In genomic region chr1:3641046-3641760, GRCh38 we compare ENCODE assay signal across 17 cellular contexts. TPM values are rescaled to one million over a fixed set of nuclear protein-coding genes. Genes with fewer than 3 reads are reported as not detected.
DNase-seq lines count a peak whose midpoint lies in the region; ATAC-seq, FAIRE-seq and TF ChIP-seq lines count a peak whose summit lies in the region.
"Had no signal": no experiment of that assay in that cellular context is flagged by ENCODE, and none has a peak within 500 bp of the region (broad histone marks: within the 10 kb centered on the region; RNA-seq: fewer than 3 reads in every experiment).

No MANE protein-coding gene starts in this region.

- TF ChIP-seq POLR2A in K562 (conservative IDR thresholded peaks at IDR 0.05) = no peak

- H3K9ac ChIP-seq in K562 (ENCODE audit: insufficient read depth in 1 of 2, low read depth in 2 of 2, low read length in 2 of 2) (peak overlapping the region in 1 of 2 experiments; percentile 43; a peak in 1 of 4 replicates), neuronal stem cell (ENCODE audit: low read depth, low read length, poor library complexity) (no peak overlapping the region)

- H2AFZ ChIP-seq in K562 (ENCODE audit: low read depth, low read length) = no peak overlapping the region
- no peak overlapping the region for H2AFZ ChIP-seq in neuronal stem cell (ENCODE audit: low read length)
- H2AFZ ChIP-seq: GM23338 had no signal

- TF ChIP-seq CTCF in K562 (IDR thresholded peaks at IDR 0.05 in 2 of 3, conservative IDR thresholded peaks at IDR 0.05 in 1 of 3; ENCODE audit: insufficient read depth in 2 of 3, low read depth in 1 of 3, low read length in 3 of 3) = no peak
- TF ChIP-seq CTCF in glutamatergic neuron (IDR thresholded peaks at IDR 0.05; ENCODE audit: partially characterized antibody, unreplicated experiment) = no peak

- no peak overlapping the region for H3K27ac Mint-ChIP-seq in glutamatergic neuron (ENCODE audit: unreplicated experiment)
- H3K27ac Mint-ChIP-seq: GM23338 had no signal

- no peak overlapping the region for H3K4ac ChIP-seq in neuronal stem cell (ENCODE audit: low read length)

- H4K8ac ChIP-seq in neuronal stem cell (ENCODE audit: low read depth, low read length) = no peak overlapping the region

- H3K4me1 ChIP-seq in K562 (replicated peaks in 1 of 2; ENCODE audit: control insufficient read depth in 2 of 2, insufficient read depth in 2 of 2, low read length in 2 of 2) = peaks cover 0 to 8% of the 10 kb centered on the region in 2 experiments; a peak in 1 of 5 replicates
- peaks cover 0 to 3% of the 10 kb centered on the region in 2 donors for H3K4me1 ChIP-seq in neuronal stem cell (ENCODE audit: control insufficient read depth in 2 of 2, insufficient read depth in 1 of 2, low read depth in 1 of 2, low read length in 2 of 2)
- no peaks in the 10 kb centered on the region for H3K4me1 ChIP-seq in aorta (ENCODE audit: control insufficient read depth in 1 of 2, insufficient read depth in 2 of 2, low read length in 2 of 2)
- H3K4me1 ChIP-seq: A549, BE2C had no signal

- TF ChIP-seq EP300 in K562 (IDR thresholded peaks at IDR 0.05; ENCODE audit: low read length) = no peak

- peaks cover 10% of the 10 kb centered on the region for H3K36me3 Mint-ChIP-seq in glutamatergic neuron (ENCODE audit: unreplicated experiment)

- H3K23ac ChIP-seq in neuronal stem cell (ENCODE audit: low read depth, low read length, poor library complexity) = peak overlapping the region; percentile 52

- FAIRE-seq in K562 (lab: Jason Lieb, UNC) = no peak
- FAIRE-seq: A549 had no signal

- H3K79me1 ChIP-seq in neuronal stem cell (ENCODE audit: low read depth, low read length) = no peaks in the 10 kb centered on the region

- 0 out of 2 replicates have a peak, but pooled peaks cover 7% of the 10 kb centered on the region for H4K20me1 ChIP-seq in K562 (replicated peaks; ENCODE audit: control insufficient read depth, insufficient read depth, low read length)

- no peaks in the 10 kb centered on the region for H3K27me3 ChIP-seq in K562 (ENCODE audit: control insufficient read depth in 2 of 2, insufficient read depth in 2 of 2, low read length in 2 of 2)
- H3K27me3 ChIP-seq in neuronal stem cell (ENCODE audit: control insufficient read depth in 3 of 3, insufficient read depth in 3 of 3, low read depth in 1 of 3, low read length in 3 of 3) = no peaks in the 10 kb centered on the region
- H3K27me3 ChIP-seq in aorta (ENCODE audit: control insufficient read depth in 1 of 2, insufficient read depth in 2 of 2, low read length in 1 of 2) = no peaks in the 10 kb centered on the region
- H3K27me3 ChIP-seq: BE2C had no signal

- peaks cover 1% of the 10 kb centered on the region for H3K4me1 Mint-ChIP-seq in glutamatergic neuron (ENCODE audit: low read depth, unreplicated experiment)
- H3K4me1 Mint-ChIP-seq: GM23338, H9 had no signal

- TF ChIP-seq RAD21 in K562 (CRISPR knock-in tag; conservative IDR thresholded peaks at IDR 0.05 in 1 of 2, IDR thresholded peaks at IDR 0.05 in 1 of 2) = no peak

- DNase-seq in K562 (ENCODE audit: extremely low read depth in 1 of 4, low spot score in 3 of 4) = no peak
- DNase-seq in glutamatergic neuron = no peak
- DNase-seq in neuronal stem cell (ENCODE audit: low spot score) = no peak
- peak; percentile 11 to 61 for DNase-seq in aorta
- no peak for DNase-seq in DMS153 treated with DMSO at 0.1 percent for 48 hours (lab: John Stamatoyannopoulos, UW; ENCODE audit: unreplicated experiment)
- DNase-seq: BE2C; CD4-positive, alpha-beta memory T cell; DMS153; DND-41; GDM1; H9; IMR-90 had no signal

- intact Hi-C loops in K562 (cut with micrococcal nuclease) = no loop called here
- intact Hi-C loops in aorta (cut with DNase I) = no loop called here

- no TSS peak for BruUV-seq in K562 (replicated peaks; lab: Mats Ljungman, UMichigan)

- H3K9me3 Mint-ChIP-seq in glutamatergic neuron (ENCODE audit: unreplicated experiment) = no peaks in the 10 kb centered on the region
- H3K9me3 Mint-ChIP-seq: CD4-positive, alpha-beta memory T cell; GM23338; H9 had no signal

- H2BK12ac ChIP-seq in neuronal stem cell (ENCODE audit: low read length) = no peak overlapping the region

- no peak overlapping the region for H2BK15ac ChIP-seq in neuronal stem cell (ENCODE audit: low read length)

- ATAC-seq in K562 (no peak), aorta (ENCODE audit: low FRiP score) (no peak), GM18868 (IDR thresholded peaks at IDR 0.05; ENCODE audit: unreplicated experiment) (no peak)
- ATAC-seq: A549, GM23338 had no signal

- no peaks in the 10 kb centered on the region for H3K79me2 ChIP-seq in K562 (ENCODE audit: control insufficient read depth, insufficient read depth, low read length)

- no peak overlapping the region for H2AK5ac ChIP-seq in neuronal stem cell (ENCODE audit: low read depth, low read length)

- no peak overlapping the region for H3K18ac ChIP-seq in neuronal stem cell (ENCODE audit: low read length)

- no peak overlapping the region for H4K91ac ChIP-seq in neuronal stem cell (ENCODE audit: low read depth, low read length, poor library complexity)

- H3K4me3 ChIP-seq in K562 (no peak overlapping the region), neuronal stem cell (ENCODE audit: low read length in 2 of 2) (peak overlapping the region in 1 of 2 donors; percentile 69), aorta (ENCODE audit: low read length in 2 of 2) (no peak overlapping the region)
- H3K4me3 ChIP-seq: A549, GM23338 had no signal

- H3K27ac ChIP-seq in K562 (ENCODE audit: extremely low read depth, low read depth, low read length) (no peak overlapping the region), neuronal stem cell (replicated peaks; ENCODE audit: low read length) (no peak overlapping the region), aorta (ENCODE audit: low read depth in 1 of 2, low read length in 2 of 2) (no peak overlapping the region)
- H3K27ac ChIP-seq: A549, C4-2B had no signal

- H3K14ac ChIP-seq in neuronal stem cell (ENCODE audit: low read length) = no peak overlapping the region

- CTCF ChIA-PET in K562 (lab: Yijun Ruan, JAX; ENCODE audit: low intra/inter-chr PET ratio) = no interaction called here

- H2BK5ac ChIP-seq in neuronal stem cell (ENCODE audit: low read length) = no peak overlapping the region

- 80% methylated on average over 24 of the region's 26 CpGs for WGBS in K562 (ENCODE audit: insufficient coverage, low coverage, missing lambda C conversion rate)
- WGBS in neuronal stem cell (ENCODE audit: extremely low coverage in 2 of 2, insufficient read length in 2 of 2, insufficient replicate concordance in 1 of 2), 2 donors = no CpG with 5 or more reads among the region's 26 CpGs
- WGBS in aorta, 2 donors = 93 to 94% methylated on average over 26 of the region's 26 CpGs

- H3K9me1 ChIP-seq in K562 (ENCODE audit: control insufficient read depth, insufficient read depth, low read length) = no peaks in the 10 kb centered on the region

- no peaks in the 10 kb centered on the region for H3K27me3 Mint-ChIP-seq in glutamatergic neuron (ENCODE audit: unreplicated experiment)
- H3K27me3 Mint-ChIP-seq: CD4-positive, alpha-beta memory T cell had no signal

- POLR2A ChIA-PET in K562 (lab: Yijun Ruan, JAX) = interaction anchor here (1.8 kb wide), 1 partner anchor 10 kb away, joined by 8 read pairs; no protein-coding TSS in a partner anchor

- H3K9me3 ChIP-seq in K562 (replicated peaks; ENCODE audit: control insufficient read depth, insufficient read depth, low read depth, low read length) (no peaks in the 10 kb centered on the region), neuronal stem cell (replicated peaks in 1 of 2; ENCODE audit: control insufficient read depth in 2 of 2, insufficient read depth in 1 of 2, low read depth in 1 of 2, low read length in 2 of 2) (no peaks in the 10 kb centered on the region), aorta (ENCODE audit: control insufficient read depth, low read length) (no peaks in the 10 kb centered on the region)
- H3K9me3 ChIP-seq: A549, BE2C had no signal

- in situ Hi-C loops in K562 (cut with MboI) = no loop called here

- H2BK120ac ChIP-seq in neuronal stem cell (ENCODE audit: low read depth, low read length) = no peak overlapping the region

- H3K4me2 ChIP-seq in K562 (ENCODE audit: insufficient read depth, low read length) (no peak overlapping the region), neuronal stem cell (ENCODE audit: insufficient read depth, low read length, poor library complexity, severe bottlenecking) (no peak overlapping the region)
- H3K4me2 ChIP-seq: A549, GM23338 had no signal

- peak overlapping the region; percentile 26 for H3K4me3 Mint-ChIP-seq in glutamatergic neuron (ENCODE audit: unreplicated experiment)
- H3K4me3 Mint-ChIP-seq: CD4-positive, alpha-beta memory T cell; GM23338; H9 had no signal

- peaks cover 51% of the 10 kb centered on the region; the same call in 2 of the 3 replicates for H3K36me3 ChIP-seq in K562 (ENCODE audit: control insufficient read depth, insufficient read depth, low read length)
- peaks cover 19 to 66% of the 10 kb centered on the region in 2 donors for H3K36me3 ChIP-seq in neuronal stem cell (replicated peaks in 1 of 2; ENCODE audit: control insufficient read depth in 2 of 2, insufficient read depth in 2 of 2, low read length in 2 of 2)
- H3K36me3 ChIP-seq in aorta (ENCODE audit: control insufficient read depth in 1 of 2, insufficient read depth in 2 of 2, low read length in 1 of 2) = peaks cover 0 to 12% of the 10 kb centered on the region in 2 donors
- H3K36me3 ChIP-seq: BE2C had no signal

RNA-seq across cellular contexts. Expression of gene WRAP73, which starts 8.7 kb away (rescaled TPM):
- 77.5 and 153 TPM in 2 replicates for total RNA-seq in K562 (2011; cell fraction: chromatin; rRNA removed; ENCODE audit: low replicate concordance)
- 74.2 and 75.4 TPM in 2 replicates for total RNA-seq in K562 (2011; cell fraction: nucleolus; rRNA removed)
- total RNA-seq in K562 (2011; cell fraction: nucleoplasm; rRNA removed) = 71.3 and 71.5 TPM in 2 replicates
- total RNA-seq in K562 (2014; rRNA removed) (30.1 and 39.3 TPM in 2 replicates), K562 (2014; rRNA removed; fragmentation: Illumina TruSeq; extraction: Trizol) (11.0 and 14.7 TPM in 2 replicates), K562 (2015; rRNA removed; fragmentation: Illumina TruSeq; extraction: Trizol) (21.3 and 22.1 TPM in 2 replicates), K562 (2021) (30.9 and 34.7 TPM in 2 replicates), glutamatergic neuron (ENCODE audit: unreplicated experiment) (47.7 TPM), aorta (10 to 100 TPM; 10.6 to 17.4 TPM)
- polyA plus RNA-seq in K562 (2011; rRNA removed) (47.1 and 54.8 TPM in 2 replicates), K562 (2014; fragmentation: Illumina TruSeq; extraction: Trizol) (32.5 and 40.4 TPM in 2 replicates), K562 (2014; fragmentation: Nextera tagmentation; extraction: Ambion mirVana) (1 to 10 TPM; 4.3 to 4.7 TPM), K562 (2014; rRNA removed) (51.8 and 55.9 TPM in 2 replicates), aorta (10 to 100 TPM in 1 of 2 donors, 1 to 10 TPM in 1; 5.8 to 27.8 TPM)
- polyA plus RNA-seq in K562 (2011; cell fraction: cytosol; rRNA removed) = 66.9 and 81.5 TPM in 2 replicates
- polyA plus RNA-seq in K562 (2011; cell fraction: nucleus; rRNA removed) = 139 and 154 TPM in 2 replicates
- polyA plus RNA-seq in K562 (2012) = 30.5 and 35.0 TPM in 2 replicates
- 14.7 and 17.8 TPM in 2 replicates for polyA minus RNA-seq in K562 (2011; rRNA and poly(A)+ RNA removed)
- 18.6 and 19.5 TPM in 2 replicates for polyA minus RNA-seq in K562 (2011; cell fraction: cytosol; rRNA and poly(A)+ RNA removed)
- polyA minus RNA-seq in K562 (2011; cell fraction: nucleus; rRNA and poly(A)+ RNA removed) = 38.8 and 57.4 TPM in 2 replicates
- 24.6 TPM for polyA plus RNA-seq in neuronal stem cell (2013, experiment 1 of 2)
- 25.7 TPM for polyA plus RNA-seq in neuronal stem cell (2013, experiment 2 of 2)

RNA-seq across cellular contexts. Expression of gene TP73, which starts 11.1 kb away (rescaled TPM):
- 4.9 and 25.6 TPM in 2 replicates for total RNA-seq in K562 (2011; cell fraction: chromatin; rRNA removed; ENCODE audit: low replicate concordance)
- 10.5 and 13.5 TPM in 2 replicates for total RNA-seq in K562 (2011; cell fraction: nucleolus; rRNA removed)
- 6.2 and 6.6 TPM in 2 replicates for total RNA-seq in K562 (2011; cell fraction: nucleoplasm; rRNA removed)
- total RNA-seq in K562 (2014; rRNA removed) (0.49 and 0.50 TPM in 2 replicates), K562 (2014; rRNA removed; fragmentation: Illumina TruSeq; extraction: Trizol) (0.07 and 0.10 TPM in 2 replicates), K562 (2015; rRNA removed; fragmentation: Illumina TruSeq; extraction: Trizol) (0.40 and 0.41 TPM in 2 replicates), K562 (2021) (1.3 and 1.6 TPM in 2 replicates), glutamatergic neuron (ENCODE audit: unreplicated experiment) (13.0 TPM), aorta (under 1 TPM in 1 of 2 donors, not detected in 1; 0.18 TPM)
- polyA plus RNA-seq in K562 (2011; rRNA removed) (0.72 and 1.1 TPM in 2 replicates), K562 (2014; fragmentation: Illumina TruSeq; extraction: Trizol) (0.12 and 0.73 TPM in 2 replicates), K562 (2014; fragmentation: Nextera tagmentation; extraction: Ambion mirVana) (not detected), K562 (2014; rRNA removed) (0.38 and 1.1 TPM in 2 replicates), aorta (under 1 TPM in 1 of 2 donors, not detected in 1; 0.38 TPM)
- 0.46 and 1.4 TPM in 2 replicates for polyA plus RNA-seq in K562 (2011; cell fraction: cytosol; rRNA removed)
- polyA plus RNA-seq in K562 (2011; cell fraction: nucleus; rRNA removed) = 5.8 and 13.3 TPM in 2 replicates
- polyA plus RNA-seq in K562 (2012) = 0.87 and 0.90 TPM in 2 replicates
- polyA minus RNA-seq in K562 (2011; rRNA and poly(A)+ RNA removed) = 0.78 and 2.1 TPM in 2 replicates
- 1.8 and 2.2 TPM in 2 replicates for polyA minus RNA-seq in K562 (2011; cell fraction: cytosol; rRNA and poly(A)+ RNA removed)
- 5.8 and 11.8 TPM in 2 replicates for polyA minus RNA-seq in K562 (2011; cell fraction: nucleus; rRNA and poly(A)+ RNA removed)
- 0.18 TPM for polyA plus RNA-seq in neuronal stem cell (2013, experiment 1 of 2)
- polyA plus RNA-seq in neuronal stem cell (2013, experiment 2 of 2) = 0.19 TPM
- total RNA-seq: IMR-90 had no signal
- polyA plus RNA-seq: AG04450, IMR-90 had no signal

RNA-seq across cellular contexts. Expression of gene TPRG1L, which starts 16.4 kb away (rescaled TPM):
- total RNA-seq in K562 (2011; cell fraction: chromatin; rRNA removed; ENCODE audit: low replicate concordance) = 5.9 and 9.5 TPM in 2 replicates
- 7.4 and 8.7 TPM in 2 replicates for total RNA-seq in K562 (2011; cell fraction: nucleolus; rRNA removed)
- total RNA-seq in K562 (2011; cell fraction: nucleoplasm; rRNA removed) = 7.7 and 9.1 TPM in 2 replicates
- total RNA-seq in K562 (2014; rRNA removed) (4.6 and 5.1 TPM in 2 replicates), K562 (2014; rRNA removed; fragmentation: Illumina TruSeq; extraction: Trizol) (5.0 and 5.2 TPM in 2 replicates), K562 (2015; rRNA removed; fragmentation: Illumina TruSeq; extraction: Trizol) (5.7 and 6.2 TPM in 2 replicates), K562 (2021) (8.4 and 8.9 TPM in 2 replicates), glutamatergic neuron (ENCODE audit: unreplicated experiment) (43.1 TPM), aorta (10 to 100 TPM; 35.4 to 39.0 TPM)
- polyA plus RNA-seq in K562 (2011; rRNA removed) (9.9 and 11.0 TPM in 2 replicates), K562 (2014; fragmentation: Illumina TruSeq; extraction: Trizol) (9.7 and 10.0 TPM in 2 replicates), K562 (2014; fragmentation: Nextera tagmentation; extraction: Ambion mirVana) (1 to 10 TPM; 1.6 to 1.9 TPM), K562 (2014; rRNA removed) (6.8 and 7.1 TPM in 2 replicates), aorta (10 to 100 TPM; 42.0 to 51.0 TPM)
- polyA plus RNA-seq in K562 (2011; cell fraction: cytosol; rRNA removed) = 10.9 and 11.7 TPM in 2 replicates
- polyA plus RNA-seq in K562 (2011; cell fraction: nucleus; rRNA removed) = 6.1 and 6.5 TPM in 2 replicates
- polyA plus RNA-seq in K562 (2012) = 9.3 and 18.8 TPM in 2 replicates
- polyA minus RNA-seq in K562 (2011; rRNA and poly(A)+ RNA removed) = 5.7 and 7.5 TPM in 2 replicates
- 5.6 and 7.6 TPM in 2 replicates for polyA minus RNA-seq in K562 (2011; cell fraction: cytosol; rRNA and poly(A)+ RNA removed)
- 2.2 and 3.7 TPM in 2 replicates for polyA minus RNA-seq in K562 (2011; cell fraction: nucleus; rRNA and poly(A)+ RNA removed)
- polyA plus RNA-seq in neuronal stem cell (2013, experiment 1 of 2) = 13.4 TPM
- 13.2 TPM for polyA plus RNA-seq in neuronal stem cell (2013, experiment 2 of 2)

RNA-seq across cellular contexts. Expression of gene MEGF6, which starts 29.9 kb away (rescaled TPM):
- total RNA-seq in K562 (2011; cell fraction: chromatin; rRNA removed; ENCODE audit: low replicate concordance) = 0.90 and 2.1 TPM in 2 replicates
- 1.6 and 1.8 TPM in 2 replicates for total RNA-seq in K562 (2011; cell fraction: nucleolus; rRNA removed)
- total RNA-seq in K562 (2011; cell fraction: nucleoplasm; rRNA removed) = 0.73 and 0.99 TPM in 2 replicates
- total RNA-seq in K562 (2014; rRNA removed) = 0.04 and 0.32 TPM in 2 replicates
- not detected in 2 replicates for total RNA-seq in K562 (2014; rRNA removed; fragmentation: Illumina TruSeq; extraction: Trizol)
- total RNA-seq in K562 (2015; rRNA removed; fragmentation: Illumina TruSeq; extraction: Trizol) = 0.11 and 0.14 TPM in 2 replicates
- total RNA-seq in K562 (2021) = 0.40 and 1.7 TPM in 2 replicates
- polyA plus RNA-seq in K562 (2011; rRNA removed) = 0.03 and 0.16 TPM in 2 replicates
- 0.03 and 0.10 TPM in 2 replicates for polyA plus RNA-seq in K562 (2011; cell fraction: cytosol; rRNA removed)
- polyA plus RNA-seq in K562 (2011; cell fraction: nucleus; rRNA removed) = 1.3 and 1.8 TPM in 2 replicates
- 0.51 and 14.3 TPM in 2 replicates for polyA plus RNA-seq in K562 (2012)
- 0.04 and 0.24 TPM in 2 replicates for polyA plus RNA-seq in K562 (2014; fragmentation: Illumina TruSeq; extraction: Trizol)
- not detected for polyA plus RNA-seq in K562 (2014; fragmentation: Nextera tagmentation; extraction: Ambion mirVana)
- polyA plus RNA-seq in K562 (2014; rRNA removed) = 0.25 and 0.65 TPM in 2 replicates
- not detected in 2 replicates for polyA minus RNA-seq in K562 (2011; rRNA and poly(A)+ RNA removed)
- not detected in 2 replicates for polyA minus RNA-seq in K562 (2011; cell fraction: cytosol; rRNA and poly(A)+ RNA removed)
- polyA minus RNA-seq in K562 (2011; cell fraction: nucleus; rRNA and poly(A)+ RNA removed) = 0.27 and 0.67 TPM in 2 replicates
- total RNA-seq in glutamatergic neuron (ENCODE audit: unreplicated experiment) = 64.7 TPM
- 10.3 TPM for polyA plus RNA-seq in neuronal stem cell (2013, experiment 1 of 2)
- 10.0 TPM for polyA plus RNA-seq in neuronal stem cell (2013, experiment 2 of 2)
- total RNA-seq in aorta = 100 to 1,000 TPM in 1 of 2 donors, 10 to 100 TPM in 1; 91.8 to 223 TPM
- polyA plus RNA-seq in aorta = 100 to 1,000 TPM in 1 of 2 donors, 10 to 100 TPM in 1; 53.7 to 332 TPM

Comparison
In these comparisons a context has a peak if more than half of its experiments do, and no peak if none do; other contexts are left out.
1. DNase-seq: peak in aorta (2 of 2); none in K562 (0 of 4), glutamatergic neuron (single experiment), neuronal stem cell (single experiment) and DMS153 treated with DMSO at 0.1 percent for 48 hours (single experiment).